Comparison of ENCODE assay signal across 15 cellular contexts in the genomic region with DNA sequence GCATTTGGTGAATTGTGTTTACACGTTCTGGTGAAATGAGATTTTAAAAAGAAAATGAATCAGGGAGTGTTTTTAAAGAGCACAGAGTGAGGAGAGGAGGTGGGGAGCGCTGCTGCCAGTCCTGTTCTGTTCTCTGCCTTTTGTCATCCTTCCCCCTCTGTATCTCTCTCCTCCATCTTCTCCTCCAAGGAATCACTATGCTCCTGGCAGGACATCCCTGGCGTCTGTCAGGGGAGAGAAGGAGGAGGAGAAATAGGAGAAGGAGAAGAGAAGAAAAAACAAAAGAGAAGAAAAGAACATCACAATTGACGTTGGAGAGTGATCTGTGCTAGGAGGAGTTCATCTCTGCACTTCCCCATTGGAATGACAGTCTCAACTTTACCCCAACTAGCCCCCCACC.
DNase-seq lines count a peak whose midpoint lies in the region; ATAC-seq and TF ChIP-seq lines count a peak whose summit lies in the region.
"Had no signal": no experiment of that assay in that cellular context is flagged by ENCODE, and none has a peak within 500 bp of the region (broad histone marks: within the 10 kb centered on the region; RNA-seq: fewer than 3 reads in every experiment).

No MANE protein-coding gene starts in this region.

- ATAC-seq in left cardiac atrium (peak; percentile 12 to 18), GM18505 (IDR thresholded peaks at IDR 0.05; ENCODE audit: unreplicated experiment) (no peak)
- ATAC-seq: activated CD8-positive, alpha-beta T cell treated with anti-CD3 and anti-CD28 coated beads, Interleukin-2, amount 10 ng/mL, durations not matched to agents 7 days and 5 days had no signal

- peaks cover 45% of the 10 kb centered on the region for H3K4me1 ChIP-seq in parathyroid adenoma
- H3K4me1 ChIP-seq in vagina, result peaks cover 45% of the 10 kb centered on the region

- H3K27me3 ChIP-seq in parathyroid adenoma (ENCODE audit: control insufficient read depth, insufficient read depth, low read length), result no peaks in the 10 kb centered on the region
- H3K27me3 ChIP-seq in vagina, result no peaks in the 10 kb centered on the region

- no peak for TF ChIP-seq POLR2A in vagina (IDR thresholded peaks at IDR 0.05)
- TF ChIP-seq POLR2A in GM18505 (IDR thresholded peaks at IDR 0.05; ENCODE audit: borderline replicate concordance, extremely low read depth, insufficient read depth, insufficient read length), result no peak

- intact Hi-C loops in left cardiac atrium (cut with DNase I) (no loop called here), vagina (cut with DNase I) (loop anchor here (1.0 kb wide), 1 partner anchor 119 kb away; no protein-coding TSS in a partner anchor)

- H3K9ac ChIP-seq in parathyroid adenoma, result no peak overlapping the region

- peak overlapping the region; percentile 93 for H3K27ac ChIP-seq in parathyroid adenoma
- peak overlapping the region; percentile 69 for H3K27ac ChIP-seq in vagina
- H3K27ac ChIP-seq: 22Rv1, VCaP had no signal

- peak overlapping the region; percentile 13 for H3K4me2 ChIP-seq in parathyroid adenoma (ENCODE audit: low read length)

- H3K4me3 ChIP-seq in parathyroid adenoma (ENCODE audit: low read depth, low read length), result no peak overlapping the region
- H3K4me3 ChIP-seq in vagina, result no peak overlapping the region

- H2AFZ ChIP-seq in parathyroid adenoma, result peak overlapping the region; percentile 70

- DNase-seq in DMS79 treated with DMSO at 0.1 percent for 48 hours (lab: John Stamatoyannopoulos, UW) (peak; percentile 15), DMS79 (lab: John Stamatoyannopoulos, UW) (no peak), left cardiac atrium (no peak), vagina (ENCODE audit: extremely low spot score in 2 of 2) (no peak), GDM1 (lab: John Stamatoyannopoulos, UW) (no peak), NCI-H1105 (lab: John Stamatoyannopoulos, UW) (no peak)
- DNase-seq: activated CD8-positive, alpha-beta T cell treated with anti-CD3 and anti-CD28 coated beads, Interleukin-2, amount 10 ng/mL, durations not matched to agents 7 days and 5 days; activated effector memory CD4-positive, alpha-beta T cell treated with Interleukin-2 at 50 U/mL for 16 hours; CD4-positive, alpha-beta T cell; NCI-H2227 treated with DMSO at 0.1 percent for 48 hours; stimulated activated CD4-positive, alpha-beta T cell treated with anti-CD3 and anti-CD28 coated beads, Interleukin-12 subunit alpha, Interleukin-12 subunit beta, amount 100 ng/mL, for 4 hours had no signal

- H3K36me3 ChIP-seq in parathyroid adenoma (ENCODE audit: control insufficient read depth, insufficient read depth, low read length), result no peaks in the 10 kb centered on the region
- no peaks in the 10 kb centered on the region for H3K36me3 ChIP-seq in vagina

- H3K79me2 ChIP-seq in parathyroid adenoma, result no peaks in the 10 kb centered on the region

- no peaks in the 10 kb centered on the region for H3K9me3 ChIP-seq in parathyroid adenoma (ENCODE audit: control insufficient read depth, low read length)
- H3K9me3 ChIP-seq in vagina, result no peaks in the 10 kb centered on the region

- no peak for TF ChIP-seq CTCF in parathyroid adenoma (IDR thresholded peaks at IDR 0.05)
- TF ChIP-seq CTCF in vagina (IDR thresholded peaks at IDR 0.05), result no peak
